ENCODE assay signal across 8 cellular contexts in the genomic region with DNA sequence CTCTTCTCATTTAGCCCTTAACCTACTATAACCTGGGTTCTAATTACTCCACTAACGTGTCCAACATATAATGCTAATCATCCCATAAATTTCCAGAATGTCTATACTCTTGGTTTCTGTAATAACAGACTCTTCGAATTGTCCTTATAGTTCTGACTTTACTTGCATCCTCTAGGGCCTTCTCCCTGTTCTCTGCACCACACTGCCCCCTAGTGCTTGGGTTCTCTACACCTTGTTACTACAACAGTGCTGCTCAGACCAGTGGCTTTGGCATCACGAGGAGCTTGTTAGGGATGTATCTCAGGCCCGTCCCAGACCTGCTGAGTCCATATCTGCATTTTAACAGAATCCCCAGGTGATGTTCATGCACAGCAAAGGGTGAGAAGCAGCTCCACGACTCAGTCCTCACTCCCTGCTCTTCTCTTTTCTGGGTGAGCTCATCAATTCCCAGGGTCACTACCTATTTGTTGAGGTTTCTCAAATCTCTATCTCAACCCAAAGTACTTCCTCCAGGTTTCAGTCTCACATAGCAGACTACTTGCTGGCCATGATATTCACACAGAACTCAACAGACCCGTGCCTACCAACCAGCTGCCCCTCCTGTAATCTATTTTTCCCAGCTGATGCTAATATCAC. TPM values are rescaled to one million over a fixed set of nuclear protein-coding genes. Genes with fewer than 3 reads are reported as not detected.
DNase-seq lines count a peak whose midpoint lies in the region; ATAC-seq and TF ChIP-seq lines count a peak whose summit lies in the region.

No MANE protein-coding gene starts in this region.

- TF ChIP-seq POLR2A in suprapubic skin (IDR thresholded peaks at IDR 0.05), result no peak

- TF ChIP-seq CTCF in PC-3 (conservative IDR thresholded peaks at IDR 0.05; ENCODE audit: low read depth, low read length) (peak; percentile 92), fibroblast of mammary gland (conservative IDR thresholded peaks at IDR 0.05; ENCODE audit: control insufficient read depth, insufficient read depth, low read depth, low read length) (peak; percentile 90), neural progenitor cell (IDR thresholded peaks at IDR 0.05) (peak; percentile 91), suprapubic skin (IDR thresholded peaks at IDR 0.05) (peak; percentile 32 to 69)

- H3K9ac ChIP-seq in PC-3 (ENCODE audit: low read length) (no peak overlapping the region), neural progenitor cell (no peak overlapping the region)

- intact Hi-C loops in PC-3 (cut with micrococcal nuclease), result loop anchor here (1.0 to 10.0 kb wide), 5 partner anchors 146 to 1150 kb away; no protein-coding TSS in a partner anchor

- H3K9me3 ChIP-seq in PC-3 (ENCODE audit: low read length) (no peaks in the 10 kb centered on the region), neural progenitor cell (ENCODE audit: low read depth) (no peaks in the 10 kb centered on the region), suprapubic skin (no peaks in the 10 kb centered on the region)

- H3K79me2 ChIP-seq in PC-3 (ENCODE audit: low read length), result no peaks in the 10 kb centered on the region
- H3K79me2 ChIP-seq in neural progenitor cell (ENCODE audit: low read depth), result no peaks in the 10 kb centered on the region

- no peak overlapping the region for H3K4me3 ChIP-seq in PC-3 (ENCODE audit: low read length)
- H3K4me3 ChIP-seq in fibroblast of mammary gland (ENCODE audit: control insufficient read depth, low read depth, low read length), result no peak overlapping the region
- no peak overlapping the region for H3K4me3 ChIP-seq in neural progenitor cell
- no peak overlapping the region for H3K4me3 ChIP-seq in suprapubic skin

- 0 out of 2 replicates have a peak overlapping the region, but pooled peaks have one; percentile 31 for H2AFZ ChIP-seq in PC-3 (ENCODE audit: low read length)
- H2AFZ ChIP-seq in neural progenitor cell (replicated peaks), result peak overlapping the region; percentile 80

- peaks cover 2% of the 10 kb centered on the region for H3K27me3 Mint-ChIP-seq in neural progenitor cell (ENCODE audit: insufficient read depth, low read depth)

- H3K27me3 ChIP-seq in PC-3 (ENCODE audit: low read length) (no peaks in the 10 kb centered on the region), neural progenitor cell (no peaks in the 10 kb centered on the region), suprapubic skin (no peaks in the 10 kb centered on the region)

- BruUV-seq in PC-3 (replicated peaks; lab: Mats Ljungman, UMichigan), result no TSS peak

- no peak overlapping the region for H3K27ac Mint-ChIP-seq in neural progenitor cell

- H3K9me3 Mint-ChIP-seq in neural progenitor cell, result no peaks in the 10 kb centered on the region

- no peaks in the 10 kb centered on the region for H3K4me1 Mint-ChIP-seq in neural progenitor cell

- no peak overlapping the region for H3K4me2 ChIP-seq in PC-3 (ENCODE audit: low read length)
- no peak overlapping the region for H3K4me2 ChIP-seq in neural progenitor cell

- ATAC-seq in GM21825 (IDR thresholded peaks at IDR 0.05; ENCODE audit: unreplicated experiment) (peak; percentile 93), PC-3 (peak; percentile 97)

- DNase-seq in EL, result peak; percentile 79
- peak; percentile 57 for DNase-seq in KG1 (lab: John Stamatoyannopoulos, UW)
- peak; percentile 89 for DNase-seq in PC-3
- DNase-seq in activated T-cell treated with anti-CD3 and anti-CD28 coated beads for 4 hours, result peak; percentile 90
- DNase-seq in fibroblast of mammary gland (ENCODE audit: low read depth), result peak; percentile 81
- peak; percentile 91 for DNase-seq in neural progenitor cell (ENCODE audit: low spot score)
- DNase-seq in suprapubic skin (ENCODE audit: low spot score in 2 of 2), result peak; percentile 86 to 88

- H3F3A ChIP-seq in PC-3 (ENCODE audit: low read length, unreplicated experiment) (no peaks in the 10 kb centered on the region), neural progenitor cell (ENCODE audit: low read depth) (no peaks in the 10 kb centered on the region)

- H3K36me3 Mint-ChIP-seq in neural progenitor cell, result no peaks in the 10 kb centered on the region

- peaks cover 6% of the 10 kb centered on the region; the same call in 1 of the 2 replicates for H3K4me1 ChIP-seq in PC-3 (ENCODE audit: insufficient read depth, low read length)
- H3K4me1 ChIP-seq in neural progenitor cell, result no peaks in the 10 kb centered on the region
- H3K4me1 ChIP-seq in suprapubic skin, result no peaks in the 10 kb centered on the region

- no peaks in the 10 kb centered on the region for H3K9me2 ChIP-seq in PC-3 (replicated peaks; ENCODE audit: low read length)

- H3K36me3 ChIP-seq in PC-3 (ENCODE audit: low read depth, low read length) (no peaks in the 10 kb centered on the region), neural progenitor cell (no peaks in the 10 kb centered on the region), suprapubic skin (no peaks in the 10 kb centered on the region)

- H3K27ac ChIP-seq in PC-3 (ENCODE audit: low read length) (no peak overlapping the region), neural progenitor cell (no peak overlapping the region), suprapubic skin (no peak overlapping the region)

- H3K4me3 Mint-ChIP-seq in neural progenitor cell, result no peak overlapping the region

- H4K20me1 ChIP-seq in PC-3 (ENCODE audit: low read length), result no peaks in the 10 kb centered on the region
- H4K20me1 ChIP-seq in neural progenitor cell (ENCODE audit: low read depth), result no peaks in the 10 kb centered on the region

- POLR2A ChIA-PET in PC-3 (lab: Charles Lee; ENCODE audit: unreplicated experiment), result interaction anchor here (0.6 kb wide), 1 partner anchor 80 kb away, joined by 6 read pairs; no protein-coding TSS in a partner anchor

- CTCF ChIA-PET in PC-3 (lab: Charles Lee), result interaction anchor here (0.5 to 0.8 kb wide), 8 partner anchors 11 to 943 kb away, joined by 3 to 14 read pairs (median 3); a partner anchor contains a TSS

- 8% methylated on average over 6 of the region's 6 CpGs for WGBS in suprapubic skin

- TF ChIP-seq EP300 in suprapubic skin (IDR thresholded peaks at IDR 0.05), result no peak

RNA-seq across cellular contexts. Expression of a gene that starts 14.5 kb away (rescaled TPM):
- total RNA-seq in PC-3 (2014; rRNA removed) (57.4 and 62.6 TPM in 2 replicates), neural progenitor cell (ENCODE audit: low replicate concordance) (66.8 and 103 TPM in 2 replicates), suprapubic skin (10 to 100 TPM; 40.9 to 62.1 (median 51.8) TPM)

RNA-seq across cellular contexts. Expression of a gene that starts 16.1 kb away (rescaled TPM):
- total RNA-seq in PC-3 (2014; rRNA removed), result 37.2 and 45.1 TPM in 2 replicates
- 58.0 and 60.2 TPM in 2 replicates for total RNA-seq in neural progenitor cell (ENCODE audit: low replicate concordance)
- 10 to 100 TPM; 44.4 to 48.4 (median 45.6) TPM for total RNA-seq in suprapubic skin
